13 cellular contexts compared by ENCODE assay signal in the genomic region with DNA sequence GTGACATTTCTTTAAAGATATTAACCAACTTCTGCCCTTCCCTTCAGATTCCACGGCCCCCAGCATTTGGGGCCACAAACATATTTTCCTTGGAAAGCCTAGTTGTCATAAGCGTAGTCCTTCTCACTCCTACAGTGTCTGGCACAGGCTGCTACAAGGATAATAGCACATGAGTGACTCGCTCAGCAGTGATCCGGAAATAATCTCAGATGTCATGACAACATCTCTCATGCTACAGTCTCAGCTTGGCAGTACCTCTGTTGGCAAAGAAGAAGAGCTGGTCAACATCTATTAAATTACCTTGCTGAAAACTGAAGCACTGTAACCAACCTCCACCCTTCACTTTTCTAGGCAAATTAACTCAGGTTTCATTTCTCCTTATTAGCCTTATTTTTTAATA.
A peak's percentile ranks its signal among the peaks of the same experiment; 100 is the strongest.
DNase-seq lines count a peak whose midpoint lies in the region; ATAC-seq and TF ChIP-seq lines count a peak whose summit lies in the region.
"Had no signal": no experiment of that assay in that cellular context is flagged by ENCODE, and none has a peak within 500 bp of the region (broad histone marks: within the 10 kb centered on the region; RNA-seq: fewer than 3 reads in every experiment).

No MANE protein-coding gene starts in this region.

- H3K4me3 ChIP-seq in H7 (ENCODE audit: insufficient read depth, low read depth, low read length), result no peak overlapping the region
- no peak overlapping the region for H3K4me3 ChIP-seq in Caco-2 (ENCODE audit: low read depth, low read length)

- no peaks in the 10 kb centered on the region for H3K27me3 ChIP-seq in H7 (ENCODE audit: control insufficient read depth, insufficient read depth, low read length)
- H3K27me3 ChIP-seq in Caco-2 (replicated peaks; ENCODE audit: control insufficient read depth, insufficient read depth, low read length), result no peaks in the 10 kb centered on the region

- peaks cover 21% of the 10 kb centered on the region for H3K4me1 Mint-ChIP-seq in memory B cell
- H3K4me1 Mint-ChIP-seq in Caco-2 (ENCODE audit: low read depth, unreplicated experiment), result no peaks in the 10 kb centered on the region
- H3K4me1 Mint-ChIP-seq: activated CD4-positive, alpha-beta memory T cell treated with anti-CD3 and anti-CD28 coated beads, Interleukin-2, amount 10 ng/mL, durations not matched to agents 7 days and 5 days; activated naive CD8-positive, alpha-beta T cell treated with anti-CD3 and anti-CD28 coated beads for 36 hours had no signal

- H3K9me3 ChIP-seq in Caco-2, result no peaks in the 10 kb centered on the region

- H3K9me3 Mint-ChIP-seq in memory B cell (no peaks in the 10 kb centered on the region), Caco-2 (ENCODE audit: unreplicated experiment) (no peaks in the 10 kb centered on the region)
- H3K9me3 Mint-ChIP-seq: activated CD4-positive, alpha-beta memory T cell treated with anti-CD3 and anti-CD28 coated beads, Interleukin-2, amount 10 ng/mL, durations not matched to agents 7 days and 5 days; activated naive CD8-positive, alpha-beta T cell treated with anti-CD3 and anti-CD28 coated beads for 36 hours had no signal

- H3K4me1 ChIP-seq in Caco-2, result no peaks in the 10 kb centered on the region

- intact Hi-C loops in left colon (cut with DNase I, micrococcal nuclease) (no loop called here), Caco-2 (cut with micrococcal nuclease; ENCODE audit: unreplicated experiment) (no loop called here)

- POLR2A ChIA-PET in Caco-2 (lab: Charles Lee), result no interaction called here

- no peaks in the 10 kb centered on the region for H3K27me3 Mint-ChIP-seq in memory B cell
- peaks cover 8% of the 10 kb centered on the region for H3K27me3 Mint-ChIP-seq in Caco-2 (ENCODE audit: insufficient read depth, unreplicated experiment)
- H3K27me3 Mint-ChIP-seq: activated CD4-positive, alpha-beta memory T cell treated with anti-CD3 and anti-CD28 coated beads, Interleukin-2, amount 10 ng/mL, durations not matched to agents 7 days and 5 days; activated naive CD8-positive, alpha-beta T cell treated with anti-CD3 and anti-CD28 coated beads for 36 hours; natural killer cell treated with Interleukin-12 subunit alpha and Interleukin-12 subunit beta and Interleukin-15 and Interleukin-18, amount 100 ng/mL, for 72 hours had no signal

- H3K36me3 ChIP-seq in H7 (replicated peaks; ENCODE audit: control insufficient read depth, insufficient read depth, low read length), result no peaks in the 10 kb centered on the region
- no peaks in the 10 kb centered on the region for H3K36me3 ChIP-seq in Caco-2 (ENCODE audit: control insufficient read depth, insufficient read depth, low read length)

- H3K27ac Mint-ChIP-seq in memory B cell (peak overlapping the region; percentile 71), Caco-2 (ENCODE audit: unreplicated experiment) (no peak overlapping the region)
- H3K27ac Mint-ChIP-seq: activated CD4-positive, alpha-beta memory T cell treated with anti-CD3 and anti-CD28 coated beads, Interleukin-2, amount 10 ng/mL, durations not matched to agents 7 days and 5 days; activated naive CD8-positive, alpha-beta T cell treated with anti-CD3 and anti-CD28 coated beads for 36 hours; natural killer cell treated with Interleukin-12 subunit alpha and Interleukin-12 subunit beta and Interleukin-15 and Interleukin-18, amount 100 ng/mL, for 72 hours had no signal

- no TSS peak for BruUV-seq in Caco-2 (replicated peaks; lab: Mats Ljungman, UMichigan)

- in situ Hi-C loops in G401 (cut with HindIII; ENCODE audit: low sequenced_read_pairs), result no loop called here

- TF ChIP-seq CTCF in Caco-2 (IDR thresholded peaks at IDR 0.05; ENCODE audit: insufficient read depth in 1 of 2, low read depth in 1 of 2, low read length in 1 of 2, severe bottlenecking in 1 of 2, unreplicated experiment in 1 of 2), result no peak

- DNase-seq in G401 (ENCODE audit: low spot score) (peak; percentile 79), M059J (ENCODE audit: low read depth) (peak; percentile 12), amniotic stem cell (lab: John Stamatoyannopoulos, UW) (peak; percentile 20), memory B cell (ENCODE audit: low spot score in 2 of 2) (no peak), left colon (no peak), H7 (no peak), Caco-2 (no peak)
- DNase-seq: activated CD4-positive, alpha-beta memory T cell treated with anti-CD3 and anti-CD28 coated beads, Interleukin-2, amount 10 ng/mL, durations not matched to agents 7 days and 5 days; activated naive CD8-positive, alpha-beta T cell treated with anti-CD3 and anti-CD28 coated beads for 36 hours; effector memory CD4-positive, alpha-beta T cell; stimulated activated naive CD8-positive, alpha-beta T cell treated with anti-CD3 and anti-CD28 coated beads, Interleukin-15, Interleukin-2, amounts not matched to agents 100 U/mL and 50 U/mL, for 24 hours had no signal

- H3K4me3 Mint-ChIP-seq in memory B cell (no peak overlapping the region), Caco-2 (ENCODE audit: unreplicated experiment) (no peak overlapping the region)
- H3K4me3 Mint-ChIP-seq: activated CD4-positive, alpha-beta memory T cell treated with anti-CD3 and anti-CD28 coated beads, Interleukin-2, amount 10 ng/mL, durations not matched to agents 7 days and 5 days; activated naive CD8-positive, alpha-beta T cell treated with anti-CD3 and anti-CD28 coated beads for 36 hours; natural killer cell treated with Interleukin-12 subunit alpha and Interleukin-12 subunit beta and Interleukin-15 and Interleukin-18, amount 100 ng/mL, for 72 hours had no signal

- CTCF ChIA-PET in Caco-2 (lab: Charles Lee), result no interaction called here

- H3K36me3 Mint-ChIP-seq in memory B cell (no peaks in the 10 kb centered on the region), Caco-2 (ENCODE audit: insufficient read depth, unreplicated experiment) (no peaks in the 10 kb centered on the region)
- H3K36me3 Mint-ChIP-seq: activated naive CD8-positive, alpha-beta T cell treated with anti-CD3 and anti-CD28 coated beads for 36 hours; natural killer cell treated with Interleukin-12 subunit alpha and Interleukin-12 subunit beta and Interleukin-15 and Interleukin-18, amount 100 ng/mL, for 72 hours had no signal

- peak; percentile 91 for ATAC-seq in memory B cell (ENCODE audit: low read depth)
- no peak for ATAC-seq in left colon
- no peak for ATAC-seq in HG03469 (IDR thresholded peaks at IDR 0.05; ENCODE audit: unreplicated experiment)
- ATAC-seq: natural killer cell treated with Interleukin-12 subunit alpha and Interleukin-12 subunit beta and Interleukin-15 and Interleukin-18, amount 100 ng/mL, for 72 hours; stimulated activated naive CD8-positive, alpha-beta T cell treated with anti-CD3 and anti-CD28 coated beads, Interleukin-15, Interleukin-2, amounts not matched to agents 100 U/mL and 50 U/mL, for 24 hours had no signal

Comparison
In these comparisons a context has a peak if more than half of its experiments do, and no peak if none do; other contexts are left out.
1. DNase-seq: peak in G401 (single experiment), M059J (single experiment) and amniotic stem cell (single experiment); none in memory B cell (0 of 2), left colon (0 of 2), H7 (single experiment) and Caco-2 (0 of 2).